Comparison of ENCODE assay signal across 26 cellular contexts in genomic region chr4:16804581-16804980, GRCh38.
"Had no signal": no experiment of that assay in that cellular context is flagged by ENCODE, and none has a peak within 500 bp of the region (broad histone marks: within the 10 kb centered on the region; RNA-seq: fewer than 3 reads in every experiment).

No MANE protein-coding gene starts in this region.

- H3K27me3 ChIP-seq: hepatocyte, left lung had no signal

- H3K27me3 Mint-ChIP-seq: memory B cell had no signal

- H3K9me3 Mint-ChIP-seq: mesothelial cell of epicardium had no signal

- H3K4me3 ChIP-seq: hepatocyte, left lung, left ventricle myocardium inferior, lower lobe of right lung, lung, mucosa of descending colon had no signal

- H3K36me3 Mint-ChIP-seq: memory B cell, mesothelial cell of epicardium, naive B cell had no signal

- H3K4me1 ChIP-seq: left lung, left ventricle myocardium inferior, lower lobe of right lung had no signal

- H3K79me2 ChIP-seq: hepatocyte had no signal

- H3K36me3 ChIP-seq: left lung, lower lobe of right lung had no signal

- H3K4me1 Mint-ChIP-seq: immature natural killer cell, memory B cell, mesothelial cell of epicardium, naive B cell had no signal

- H2AFZ ChIP-seq: hepatocyte had no signal

- H3K4me3 Mint-ChIP-seq: immature natural killer cell; memory B cell; mesothelial cell of epicardium; naive B cell; naive thymus-derived CD4-positive, alpha-beta T cell had no signal

- ATAC-seq: left cardiac atrium; left colon; left lobe of liver; left lung; left ventricle myocardium superior; lower lobe of right lung; mucosa of descending colon; naive thymus-derived CD4-positive, alpha-beta T cell had no signal

- FAIRE-seq: islet of Langerhans, keratinocyte, kidney had no signal

- H3K4me2 ChIP-seq: hepatocyte had no signal

- DNase-seq: hippocampal formation; hypothalamus; immature natural killer cell; islet precursor cell; kidney; kidney glomerular epithelial cell; left cardiac atrium; left colon; left lung; left ventricle myocardium inferior; left ventricle myocardium superior; lower lobe of right lung; mammary epithelial cell; mesenchymal stem cell; mesendoderm; midbrain; mucosa of descending colon; naive B cell; naive thymus-derived CD4-positive, alpha-beta T cell had no signal

- H3K27ac ChIP-seq: hepatocyte, left lung, left ventricle myocardium inferior, lower lobe of right lung had no signal

- H3K9me3 ChIP-seq: left lung, lower lobe of right lung, mucosa of descending colon had no signal

- H3K27ac Mint-ChIP-seq: immature natural killer cell; memory B cell; mesothelial cell of epicardium; naive B cell; naive thymus-derived CD4-positive, alpha-beta T cell had no signal
